8 cellular contexts compared by ENCODE assay signal in the genomic region with DNA sequence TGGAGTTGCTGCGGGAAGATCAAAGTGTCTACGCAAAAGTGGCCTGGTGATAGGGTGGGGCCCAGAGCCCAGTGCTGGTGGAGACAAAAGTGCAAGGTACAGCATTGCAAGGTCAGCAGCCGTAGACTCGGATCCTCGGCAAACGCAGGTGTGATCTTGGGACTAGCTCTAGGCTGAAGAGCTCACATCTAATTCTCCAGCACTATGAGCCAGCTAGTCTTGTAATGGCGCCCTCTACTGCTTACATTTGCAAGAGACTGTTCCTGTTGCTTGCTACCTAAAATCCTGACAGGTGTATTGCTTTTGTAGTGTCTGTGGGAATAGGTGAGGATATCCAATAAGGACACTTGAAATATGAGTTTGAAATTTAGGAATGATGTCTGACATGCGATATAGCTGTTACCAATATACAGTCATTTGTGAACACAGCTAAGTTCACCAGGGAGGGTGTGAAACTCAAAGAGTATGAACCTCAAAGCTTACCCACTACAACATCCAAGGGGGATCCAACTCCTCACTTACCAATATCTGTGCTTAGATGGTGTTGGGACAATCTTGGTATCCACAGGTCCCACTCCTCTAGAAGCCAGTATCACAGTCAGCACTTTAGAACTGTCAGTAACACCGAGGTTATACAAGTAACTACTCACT. TPM values are rescaled to one million over a fixed set of nuclear protein-coding genes. Genes with fewer than 3 reads are reported as not detected.
DNase-seq lines count a peak whose midpoint lies in the region; ATAC-seq and TF ChIP-seq lines count a peak whose summit lies in the region.

No MANE protein-coding gene starts in this region.

- intact Hi-C loops in CD4-positive, alpha-beta memory T cell (cut with micrococcal nuclease), result loop anchor here (1.0 to 5.0 kb wide), 8 partner anchors 30 to 459 kb away; no protein-coding TSS in a partner anchor
- intact Hi-C loops in activated CD8-positive, alpha-beta T cell treated with anti-CD3 and anti-CD28 coated beads for 36 hours (cut with micrococcal nuclease), result loop anchor here (5.0 to 10.0 kb wide), 3 partner anchors 235 to 373 kb away; no protein-coding TSS in a partner anchor
- intact Hi-C loops in esophagus squamous epithelium (cut with DNase I) (no loop called here), prostate gland (cut with DNase I) (no loop called here)

- H3K27ac Mint-ChIP-seq in CD4-positive, alpha-beta memory T cell, result no peak overlapping the region
- H3K27ac Mint-ChIP-seq in activated CD8-positive, alpha-beta T cell treated with anti-CD3 and anti-CD28 coated beads for 36 hours, result no peak overlapping the region

- H3K27ac ChIP-seq in CD4-positive, alpha-beta memory T cell (ENCODE audit: low read depth, low read length), result no peak overlapping the region
- no peak overlapping the region for H3K27ac ChIP-seq in esophagus squamous epithelium
- H3K27ac ChIP-seq in prostate gland, result no peak overlapping the region

- peaks cover 2 to 5% (median 4%) of the 10 kb centered on the region in 4 donors for H3K4me1 Mint-ChIP-seq in CD4-positive, alpha-beta memory T cell
- peaks cover 12% of the 10 kb centered on the region for H3K4me1 Mint-ChIP-seq in activated CD8-positive, alpha-beta T cell treated with anti-CD3 and anti-CD28 coated beads for 36 hours (ENCODE audit: low read depth)

- H3K36me3 ChIP-seq in CD4-positive, alpha-beta memory T cell (ENCODE audit: insufficient read depth, low read length), result no peaks in the 10 kb centered on the region
- H3K36me3 ChIP-seq in esophagus squamous epithelium (no peaks in the 10 kb centered on the region), prostate gland (no peaks in the 10 kb centered on the region)

- no peaks in the 10 kb centered on the region for H3K4me1 ChIP-seq in CD4-positive, alpha-beta memory T cell (ENCODE audit: insufficient read depth, low read length)
- no peaks in the 10 kb centered on the region for H3K4me1 ChIP-seq in esophagus squamous epithelium
- H3K4me1 ChIP-seq in prostate gland (replicated peaks), result no peaks in the 10 kb centered on the region

- no peaks in the 10 kb centered on the region for H3K9me3 ChIP-seq in CD4-positive, alpha-beta memory T cell (ENCODE audit: control insufficient read depth in 1 of 2, low read length in 2 of 2)
- H3K9me3 ChIP-seq in esophagus squamous epithelium (no peaks in the 10 kb centered on the region), prostate gland (no peaks in the 10 kb centered on the region)

- peak; percentile 57 to 73 (median 71) for DNase-seq in CD4-positive, alpha-beta memory T cell
- DNase-seq in GM19240 (ENCODE audit: insufficient read length, low spot score) (peak; percentile 33), NCI-H526 treated with DMSO at 0.1 percent for 48 hours (lab: John Stamatoyannopoulos, UW) (peak; percentile 69), esophagus squamous epithelium (lab: John Stamatoyannopoulos, UW) (no peak), prostate gland (ENCODE audit: low spot score) (peak; percentile 31), ureter (ENCODE audit: low spot score) (no peak)
- DNase-seq in activated CD8-positive, alpha-beta T cell treated with anti-CD3 and anti-CD28 coated beads for 36 hours, result peak; percentile 74

- CTCF ChIA-PET in CD4-positive, alpha-beta memory T cell (lab: Charles Lee; ENCODE audit: partially characterized antibody), result interaction anchor here (0.5 to 4.8 kb wide), 72 partner anchors 8 to 463 kb away, joined by 3 to 83 read pairs (median 4); a partner anchor contains a TSS
- CTCF ChIA-PET in activated CD8-positive, alpha-beta T cell treated with anti-CD3 and anti-CD28 coated beads for 36 hours (lab: Charles Lee), result interaction anchor here (0.6 to 3.8 kb wide), 66 partner anchors 9 to 459 kb away, joined by 3 to 35 read pairs (median 4); a partner anchor contains a TSS

- POLR2A ChIA-PET in CD4-positive, alpha-beta memory T cell (lab: Charles Lee; ENCODE audit: partially characterized antibody), result interaction anchor here (0.6 to 2.0 kb wide), 3 partner anchors 29 to 374 kb away, joined by 3 to 5 read pairs (median 3); no protein-coding TSS in a partner anchor
- POLR2A ChIA-PET in activated CD8-positive, alpha-beta T cell treated with anti-CD3 and anti-CD28 coated beads for 36 hours (lab: Charles Lee), result no interaction called here

- no peaks in the 10 kb centered on the region for H3K36me3 Mint-ChIP-seq in CD4-positive, alpha-beta memory T cell
- H3K36me3 Mint-ChIP-seq in activated CD8-positive, alpha-beta T cell treated with anti-CD3 and anti-CD28 coated beads for 36 hours (ENCODE audit: low read depth), result no peaks in the 10 kb centered on the region

- H3K4me3 Mint-ChIP-seq in CD4-positive, alpha-beta memory T cell, result no peak overlapping the region
- no peak overlapping the region for H3K4me3 Mint-ChIP-seq in activated CD8-positive, alpha-beta T cell treated with anti-CD3 and anti-CD28 coated beads for 36 hours

- no peak for TF ChIP-seq POLR2A in esophagus squamous epithelium (IDR thresholded peaks at IDR 0.05)
- TF ChIP-seq POLR2A in prostate gland (IDR thresholded peaks at IDR 0.05), result no peak

- peak; percentile 80 for ATAC-seq in HG03378 (IDR thresholded peaks at IDR 0.05; ENCODE audit: unreplicated experiment)
- ATAC-seq in activated CD8-positive, alpha-beta T cell treated with anti-CD3 and anti-CD28 coated beads for 36 hours, result peak; percentile 91

- WGBS in esophagus squamous epithelium, 2 donors, result 64 to 68% methylated on average over 7 to 9 of the region's 9 CpGs
- WGBS in prostate gland, result 81% methylated on average over 9 of the region's 9 CpGs

- peak; percentile 69 for TF ChIP-seq CTCF in activated CD8-positive, alpha-beta T cell treated with anti-CD3 and anti-CD28 coated beads for 36 hours (IDR thresholded peaks at IDR 0.05)
- peak in 5 of 6 experiments; percentile 34 to 59 (median 43) for TF ChIP-seq CTCF in esophagus squamous epithelium (IDR thresholded peaks at IDR 0.05)
- TF ChIP-seq CTCF in prostate gland (IDR thresholded peaks at IDR 0.05), result peak in 3 of 4 experiments; percentile 20 to 47 (median 30)

- H3K4me3 ChIP-seq in CD4-positive, alpha-beta memory T cell (ENCODE audit: low read length in 2 of 2), result no peak overlapping the region
- no peak overlapping the region for H3K4me3 ChIP-seq in esophagus squamous epithelium
- H3K4me3 ChIP-seq in prostate gland, result no peak overlapping the region

- H3K27me3 Mint-ChIP-seq in CD4-positive, alpha-beta memory T cell, result no peaks in the 10 kb centered on the region
- H3K27me3 Mint-ChIP-seq in activated CD8-positive, alpha-beta T cell treated with anti-CD3 and anti-CD28 coated beads for 36 hours, result no peaks in the 10 kb centered on the region

- H3K27me3 ChIP-seq in CD4-positive, alpha-beta memory T cell (ENCODE audit: insufficient read depth, low read length), result no peaks in the 10 kb centered on the region
- H3K27me3 ChIP-seq in esophagus squamous epithelium (no peaks in the 10 kb centered on the region), prostate gland (replicated peaks; ENCODE audit: insufficient read depth) (no peaks in the 10 kb centered on the region)

- H3K9me3 Mint-ChIP-seq in CD4-positive, alpha-beta memory T cell, result no peaks in the 10 kb centered on the region
- H3K9me3 Mint-ChIP-seq in activated CD8-positive, alpha-beta T cell treated with anti-CD3 and anti-CD28 coated beads for 36 hours, result no peaks in the 10 kb centered on the region

RNA-seq across cellular contexts. Expression of a gene that starts 58.4 kb away (rescaled TPM):
- under 1 TPM; 0.49 to 0.94 TPM for total RNA-seq in CD4-positive, alpha-beta memory T cell
- under 1 TPM; 0.06 to 0.07 TPM for polyA plus RNA-seq in CD4-positive, alpha-beta memory T cell
- under 1 TPM; 0.58 to 0.68 TPM for total RNA-seq in activated CD8-positive, alpha-beta T cell treated with anti-CD3 and anti-CD28 coated beads for 36 hours
- total RNA-seq in esophagus squamous epithelium (1 to 10 TPM in 1 of 4 donors, under 1 TPM in 3; 0.08 to 6.1 (median 0.47) TPM), prostate gland (1 to 10 TPM; 4.7 to 6.3 TPM), ureter (18.4 TPM)

Comparison
In these comparisons a context has a peak if more than half of its experiments do, and no peak if none do; other contexts are left out.
1. DNase-seq: peak in CD4-positive, alpha-beta memory T cell (5 of 5), GM19240 (single experiment), NCI-H526 treated with DMSO at 0.1 percent for 48 hours (single experiment), activated CD8-positive, alpha-beta T cell treated with anti-CD3 and anti-CD28 coated beads for 36 hours (single experiment) and prostate gland (single experiment); none in esophagus squamous epithelium (single experiment) and ureter (single experiment).
2. intact Hi-C loops: an anchor here in CD4-positive, alpha-beta memory T cell (1.0 to 5.0 kb wide) and activated CD8-positive, alpha-beta T cell treated with anti-CD3 and anti-CD28 coated beads for 36 hours (5.0 to 10.0 kb wide); none called in esophagus squamous epithelium and prostate gland.
3. Peak in every context shown above with its lines, with median percentiles within 50 percentile points of each other: CTCF ChIP-seq.